12 cellular contexts compared by ENCODE assay signal in genomic region chr17:2086306-2086705, GRCh38. TPM values are rescaled to one million over a fixed set of nuclear protein-coding genes. Genes with fewer than 3 reads are reported as not detected.
DNase-seq lines count a peak whose midpoint lies in the region; ATAC-seq and TF ChIP-seq lines count a peak whose summit lies in the region.
"Had no signal": no experiment of that assay in that cellular context is flagged by ENCODE, and none has a peak within 500 bp of the region (broad histone marks: within the 10 kb centered on the region; RNA-seq: fewer than 3 reads in every experiment).

No MANE protein-coding gene starts in this region.

- DNase-seq in heart left ventricle (no peak), Right ventricle myocardium superior (no peak), type B pancreatic cell (ENCODE audit: extremely low spot score, unreplicated experiment) (no peak), NCI-H510A (lab: John Stamatoyannopoulos, UW) (no peak), GM10248 (ENCODE audit: extremely low spot score) (no peak), D341Med (ENCODE audit: low spot score) (no peak)
- DNase-seq in activated naive CD8-positive, alpha-beta T cell treated with anti-CD3 and anti-CD28 coated beads for 36 hours, result no peak
- DNase-seq: activated CD4-positive, CD25-positive, alpha-beta regulatory T cell; activated effector memory CD4-positive, alpha-beta T cell treated with Interleukin-2 at 50 U/mL for 16 hours; MM.1S; nephron progenitor cell had no signal

- CTCF ChIA-PET in GM10248 (lab: Yijun Ruan, JAX), result interaction anchor here (0.7 to 12.7 kb wide), 10 partner anchors 9 to 159 kb away, joined by 3 to 188 read pairs (median 8); partner anchors contain the start of gene HIC1

- peak overlapping the region; percentile 94 for H3K27ac Mint-ChIP-seq in activated naive CD8-positive, alpha-beta T cell treated with anti-CD3 and anti-CD28 coated beads for 36 hours
- H3K27ac Mint-ChIP-seq in type B pancreatic cell, result peak overlapping the region; percentile 82

- intact Hi-C loops in heart left ventricle (cut with DNase I), result loop anchor here in 4 of 10 donors (2.0 to 5.0 kb wide), 3 partner anchors 24 to 91 kb away; no protein-coding TSS in a partner anchor
- intact Hi-C loops in Right ventricle myocardium superior (cut with DNase I), result loop anchor here (10.0 kb wide), 1 partner anchor 88 kb away; no protein-coding TSS in a partner anchor

- peaks cover 22 to 100% (median 89%) of the 10 kb centered on the region in 12 donors for H3K4me1 ChIP-seq in heart left ventricle
- H3K4me1 ChIP-seq in muscle layer of duodenum (ENCODE audit: control insufficient read depth in 1 of 2, insufficient read depth in 2 of 2, low read length in 2 of 2), result peaks cover 53 to 79% of the 10 kb centered on the region in 2 donors

- WGBS in heart left ventricle, 4 donors, result 54 to 74% (median 62%) methylated on average over 3 of the region's 3 CpGs

- H3K9me3 ChIP-seq in heart left ventricle, result no peaks in the 10 kb centered on the region
- H3K9me3 ChIP-seq in muscle layer of duodenum (ENCODE audit: control insufficient read depth in 1 of 2, low read length in 2 of 2), result no peaks in the 10 kb centered on the region

- no peak overlapping the region for H3K4me3 Mint-ChIP-seq in activated naive CD8-positive, alpha-beta T cell treated with anti-CD3 and anti-CD28 coated beads for 36 hours
- no peak overlapping the region for H3K4me3 Mint-ChIP-seq in type B pancreatic cell

- no peak overlapping the region for H3K4me3 ChIP-seq in heart left ventricle
- no peak overlapping the region for H3K4me3 ChIP-seq in muscle layer of duodenum (ENCODE audit: low read depth in 1 of 2, low read length in 2 of 2)

- no peaks in the 10 kb centered on the region for H3K9me3 Mint-ChIP-seq in activated naive CD8-positive, alpha-beta T cell treated with anti-CD3 and anti-CD28 coated beads for 36 hours
- H3K9me3 Mint-ChIP-seq in type B pancreatic cell, result no peaks in the 10 kb centered on the region
- H3K9me3 Mint-ChIP-seq: nephron progenitor cell had no signal

- H3K4me1 Mint-ChIP-seq in activated naive CD8-positive, alpha-beta T cell treated with anti-CD3 and anti-CD28 coated beads for 36 hours, result peaks cover 65% of the 10 kb centered on the region
- peaks cover 73% of the 10 kb centered on the region for H3K4me1 Mint-ChIP-seq in type B pancreatic cell (ENCODE audit: unreplicated experiment)

- no peak for ATAC-seq in heart left ventricle
- ATAC-seq in Right ventricle myocardium superior (ENCODE audit: poor library complexity), result no peak

- TF ChIP-seq POLR2A in heart left ventricle (IDR thresholded peaks at IDR 0.05), result no peak

- no peak for TF ChIP-seq CTCF in heart left ventricle (IDR thresholded peaks at IDR 0.05)
- no peak for TF ChIP-seq CTCF in type B pancreatic cell (conservative IDR thresholded peaks at IDR 0.05)
- TF ChIP-seq CTCF in GM10248 (IDR thresholded peaks at IDR 0.05; ENCODE audit: control extremely low read depth, extremely low read depth, low read depth, missing control alignments), result no peak

- peaks cover 45% of the 10 kb centered on the region for H3K36me3 Mint-ChIP-seq in activated naive CD8-positive, alpha-beta T cell treated with anti-CD3 and anti-CD28 coated beads for 36 hours
- H3K36me3 Mint-ChIP-seq in type B pancreatic cell, result peaks cover 15% of the 10 kb centered on the region

- H3K27ac ChIP-seq in heart left ventricle (peak overlapping the region; percentile 74 to 95 (median 90)), muscle layer of duodenum (ENCODE audit: low read length) (peak overlapping the region; percentile 92)

- POLR2A ChIA-PET in GM10248 (lab: Yijun Ruan, JAX), result interaction anchor here (0.7 to 1.5 kb wide), 2 partner anchors 15 to 31 kb away, joined by 3 to 4 read pairs; partner anchors contain the start of gene HIC1

- H3K36me3 ChIP-seq in heart left ventricle, result peaks cover 0 to 11% (median 7%) of the 10 kb centered on the region in 9 donors
- peaks cover under 1 to 3% of the 10 kb centered on the region in 2 donors for H3K36me3 ChIP-seq in muscle layer of duodenum (ENCODE audit: control insufficient read depth in 1 of 2, insufficient read depth in 2 of 2, low read length in 2 of 2)

- H3K27me3 ChIP-seq in heart left ventricle, result no peaks in the 10 kb centered on the region
- H3K27me3 ChIP-seq in muscle layer of duodenum (ENCODE audit: low read depth, low read length), result no peaks in the 10 kb centered on the region

- no peaks in the 10 kb centered on the region for H3K27me3 Mint-ChIP-seq in activated naive CD8-positive, alpha-beta T cell treated with anti-CD3 and anti-CD28 coated beads for 36 hours
- no peaks in the 10 kb centered on the region for H3K27me3 Mint-ChIP-seq in type B pancreatic cell

RNA-seq across cellular contexts. Expression of gene HIC1, which starts 31.4 kb away (rescaled TPM):
- total RNA-seq in heart left ventricle, result 10 to 100 TPM in 7 of 9 donors, 1 to 10 TPM in 2; 8.9 to 29.6 (median 16.7) TPM
- 10 to 100 TPM in 1 of 2 donors, 1 to 10 TPM in 1; 8.3 to 11.7 TPM for polyA plus RNA-seq in heart left ventricle
- total RNA-seq in Right ventricle myocardium superior, result 19.3 TPM
- 10 to 100 TPM; 36.7 to 37.8 TPM for total RNA-seq in activated naive CD8-positive, alpha-beta T cell treated with anti-CD3 and anti-CD28 coated beads for 36 hours
- total RNA-seq in type B pancreatic cell (ENCODE audit: low replicate concordance), result 3.4 and 21.6 TPM in 2 replicates

RNA-seq across cellular contexts. Expression of gene OVCA2, which starts 44.5 kb away (rescaled TPM):
- total RNA-seq in heart left ventricle (10 to 100 TPM; 16.0 to 30.2 (median 20.0) TPM), Right ventricle myocardium superior (13.7 TPM), type B pancreatic cell (ENCODE audit: low replicate concordance) (27.8 and 42.7 TPM in 2 replicates)
- polyA plus RNA-seq in heart left ventricle, result 10 to 100 TPM; 26.6 to 52.4 TPM
- 10 to 100 TPM; 38.4 to 39.0 TPM for total RNA-seq in activated naive CD8-positive, alpha-beta T cell treated with anti-CD3 and anti-CD28 coated beads for 36 hours

RNA-seq across cellular contexts. Expression of gene DPH1, which starts 56.4 kb away (rescaled TPM):
- total RNA-seq in heart left ventricle (10 to 100 TPM; 14.0 to 38.1 (median 27.6) TPM), Right ventricle myocardium superior (26.8 TPM), type B pancreatic cell (ENCODE audit: low replicate concordance) (41.5 and 57.1 TPM in 2 replicates)
- polyA plus RNA-seq in heart left ventricle, result 10 to 100 TPM; 18.8 to 23.4 TPM
- 10 to 100 TPM; 34.7 to 35.3 TPM for total RNA-seq in activated naive CD8-positive, alpha-beta T cell treated with anti-CD3 and anti-CD28 coated beads for 36 hours
